ENCODE assay signal across 12 cellular contexts in genomic region chr7:155381852-155382801, GRCh38.
DNase-seq lines count a peak whose midpoint lies in the region; ATAC-seq and TF ChIP-seq lines count a peak whose summit lies in the region.
"Had no signal": no experiment of that assay in that cellular context is flagged by ENCODE, and none has a peak within 500 bp of the region (broad histone marks: within the 10 kb centered on the region; RNA-seq: fewer than 3 reads in every experiment).

No MANE protein-coding gene starts in this region.

- H4K8ac ChIP-seq in mesenchymal stem cell (ENCODE audit: low read length), result no peak overlapping the region

- H3K18ac ChIP-seq in mesenchymal stem cell (ENCODE audit: low read depth in 1 of 2, low read length in 2 of 2), result no peak overlapping the region

- H3K4me3 ChIP-seq in mesenchymal stem cell (ENCODE audit: insufficient read depth in 1 of 2, low read depth in 1 of 2, low read length in 2 of 2), result peak overlapping the region; percentile 49 to 66
- peak overlapping the region in 4 of 5 donors; percentile 29 to 65 (median 55) for H3K4me3 ChIP-seq in subcutaneous abdominal adipose tissue (ENCODE audit: low read depth in 1 of 5, low read length in 5 of 5)
- H3K4me3 ChIP-seq in SJCRH30, result no peak overlapping the region

- no peak for TF ChIP-seq CTCF in brain (conservative IDR thresholded peaks at IDR 0.05)

- H3K4me3 Mint-ChIP-seq in activated T-cell treated with anti-CD3 and anti-CD28 coated beads, Interleukin-2, amount 50 U/mL, for 24 hours, result peak overlapping the region; percentile 23
- H3K4me3 Mint-ChIP-seq in activated T-cell treated with anti-CD3 and anti-CD28 coated beads, Interleukin-2, amount 50 U/mL, for 72 hours, result peak overlapping the region in 1 of 2 donors; percentile 23
- peak overlapping the region; percentile 84 to 91 (median 86) for H3K4me3 Mint-ChIP-seq in brain
- H3K4me3 Mint-ChIP-seq: activated naive CD8-positive, alpha-beta T cell treated with anti-CD3 and anti-CD28 coated beads, Interleukin-2, amount 10 ng/mL, durations not matched to agents 7 days and 5 days had no signal

- peak overlapping the region in 1 of 2 experiments; percentile 19 for H3K14ac ChIP-seq in mesenchymal stem cell (ENCODE audit: low read length in 2 of 2)

- no peak for ATAC-seq in activated T-cell treated with anti-CD3 and anti-CD28 coated beads, Interleukin-2, amount 50 U/mL, for 72 hours (replicated peaks in 1 of 2)

- H3K36me3 ChIP-seq in mesenchymal stem cell (ENCODE audit: control insufficient read depth in 1 of 2, insufficient read depth in 2 of 2, low read depth in 1 of 2, low read length in 2 of 2) (no peaks in the 10 kb centered on the region), subcutaneous abdominal adipose tissue (ENCODE audit: control insufficient read depth in 5 of 5, insufficient read depth in 5 of 5, low read length in 5 of 5) (no peaks in the 10 kb centered on the region), SJCRH30 (no peaks in the 10 kb centered on the region)

- H3K9ac ChIP-seq in mesenchymal stem cell (ENCODE audit: low read length), result no peak overlapping the region
- H3K9ac ChIP-seq in subcutaneous abdominal adipose tissue (ENCODE audit: low read length in 5 of 5), result no peak overlapping the region

- DNase-seq in activated T-cell treated with anti-CD3 and anti-CD28 coated beads, Interleukin-2, amount 50 U/mL, for 24 hours, result no peak
- DNase-seq in activated T-cell treated with anti-CD3 and anti-CD28 coated beads, Interleukin-2, amount 50 U/mL, for 72 hours, result no peak
- no peak for DNase-seq in mesenchymal stem cell
- no peak for DNase-seq in T1000 (lab: John Stamatoyannopoulos, UW)
- DNase-seq in DMS114 treated with DMSO at 0.1 percent for 48 hours (lab: John Stamatoyannopoulos, UW; ENCODE audit: unreplicated experiment), result no peak
- no peak for DNase-seq in SJCRH30
- DNase-seq: activated naive CD8-positive, alpha-beta T cell treated with anti-CD3 and anti-CD28 coated beads, Interleukin-2, amount 10 ng/mL, durations not matched to agents 7 days and 5 days; AML-193; NCI-H1436; T-helper 1 cell had no signal

- H3K36me3 Mint-ChIP-seq in activated T-cell treated with anti-CD3 and anti-CD28 coated beads, Interleukin-2, amount 50 U/mL, for 24 hours (ENCODE audit: low read depth), result no peaks in the 10 kb centered on the region
- H3K36me3 Mint-ChIP-seq in activated T-cell treated with anti-CD3 and anti-CD28 coated beads, Interleukin-2, amount 50 U/mL, for 72 hours (ENCODE audit: insufficient read depth in 2 of 2), result peaks cover 0 to 2% of the 10 kb centered on the region in 2 donors
- H3K36me3 Mint-ChIP-seq in brain, result no peaks in the 10 kb centered on the region
- H3K36me3 Mint-ChIP-seq: activated naive CD8-positive, alpha-beta T cell treated with anti-CD3 and anti-CD28 coated beads, Interleukin-2, amount 10 ng/mL, durations not matched to agents 7 days and 5 days had no signal

- no peaks in the 10 kb centered on the region for H3K79me1 ChIP-seq in mesenchymal stem cell (replicated peaks; ENCODE audit: low read length, poor library complexity, severe bottlenecking)

- no peak overlapping the region for H2BK12ac ChIP-seq in mesenchymal stem cell (ENCODE audit: low read length in 2 of 2)

- peaks cover 91% of the 10 kb centered on the region for H3K27me3 Mint-ChIP-seq in activated T-cell treated with anti-CD3 and anti-CD28 coated beads, Interleukin-2, amount 50 U/mL, for 24 hours
- H3K27me3 Mint-ChIP-seq in activated T-cell treated with anti-CD3 and anti-CD28 coated beads, Interleukin-2, amount 50 U/mL, for 72 hours (ENCODE audit: low read depth), result peaks cover 87% of the 10 kb centered on the region
- peaks cover 99% of the 10 kb centered on the region for H3K27me3 Mint-ChIP-seq in brain

- peak overlapping the region; percentile 55 for H3K4me2 ChIP-seq in mesenchymal stem cell (ENCODE audit: low read length, poor library complexity, severe bottlenecking)

- no peaks in the 10 kb centered on the region for H3K9me3 ChIP-seq in mesenchymal stem cell (ENCODE audit: control insufficient read depth, low read length)
- H3K9me3 ChIP-seq in subcutaneous abdominal adipose tissue (ENCODE audit: control insufficient read depth in 5 of 5, low read length in 5 of 5), result no peaks in the 10 kb centered on the region
- H3K9me3 ChIP-seq in SJCRH30 (replicated peaks), result no peaks in the 10 kb centered on the region

- no peak overlapping the region for H2BK5ac ChIP-seq in mesenchymal stem cell (ENCODE audit: low read depth, low read length, poor library complexity, severe bottlenecking)

- WGBS in mesenchymal stem cell, result 10% methylated on average over 72 of the region's 75 CpGs

- H3K27me3 ChIP-seq in mesenchymal stem cell (ENCODE audit: control insufficient read depth in 1 of 2, insufficient read depth in 1 of 2, low read length in 2 of 2) (peaks cover 91 to 93% of the 10 kb centered on the region in 2 experiments), subcutaneous abdominal adipose tissue (ENCODE audit: control insufficient read depth in 5 of 5, insufficient read depth in 4 of 5, low read length in 5 of 5) (peaks cover 67 to 92% (median 88%) of the 10 kb centered on the region in 5 donors), SJCRH30 (peaks cover 31% of the 10 kb centered on the region)

- peaks cover 22% of the 10 kb centered on the region for H3K4me1 Mint-ChIP-seq in activated T-cell treated with anti-CD3 and anti-CD28 coated beads, Interleukin-2, amount 50 U/mL, for 24 hours (ENCODE audit: low read depth)
- H3K4me1 Mint-ChIP-seq in activated T-cell treated with anti-CD3 and anti-CD28 coated beads, Interleukin-2, amount 50 U/mL, for 72 hours (ENCODE audit: low read depth), result peaks cover 25% of the 10 kb centered on the region
- peaks cover 20% of the 10 kb centered on the region for H3K4me1 Mint-ChIP-seq in brain

- H4K91ac ChIP-seq in mesenchymal stem cell (ENCODE audit: low read length), result no peak overlapping the region

- no peak overlapping the region for H3K4ac ChIP-seq in mesenchymal stem cell (ENCODE audit: low read depth in 1 of 2, low read length in 2 of 2)

- H3K9me3 Mint-ChIP-seq in activated T-cell treated with anti-CD3 and anti-CD28 coated beads, Interleukin-2, amount 50 U/mL, for 24 hours, result no peaks in the 10 kb centered on the region
- no peaks in the 10 kb centered on the region for H3K9me3 Mint-ChIP-seq in activated T-cell treated with anti-CD3 and anti-CD28 coated beads, Interleukin-2, amount 50 U/mL, for 72 hours
- peaks cover 0 to 4% (median 0%) of the 10 kb centered on the region in 5 experiments for H3K9me3 Mint-ChIP-seq in brain
- H3K9me3 Mint-ChIP-seq: activated naive CD8-positive, alpha-beta T cell treated with anti-CD3 and anti-CD28 coated beads, Interleukin-2, amount 10 ng/mL, durations not matched to agents 7 days and 5 days had no signal

- no peak overlapping the region for H2AK5ac ChIP-seq in mesenchymal stem cell (ENCODE audit: low read length, severe bottlenecking)

- H3K27ac ChIP-seq in mesenchymal stem cell (ENCODE audit: low read length, poor library complexity, severe bottlenecking) (no peak overlapping the region), subcutaneous abdominal adipose tissue (ENCODE audit: low read depth, low read length) (no peak overlapping the region), SJCRH30 (no peak overlapping the region)

- H2BK15ac ChIP-seq in mesenchymal stem cell (ENCODE audit: low read depth, poor library complexity, severe bottlenecking), result no peak overlapping the region

- H3K4me1 ChIP-seq in mesenchymal stem cell (ENCODE audit: control insufficient read depth, insufficient read depth, low read depth, low read length) (peaks cover 27% of the 10 kb centered on the region), subcutaneous abdominal adipose tissue (ENCODE audit: control insufficient read depth in 5 of 5, insufficient read depth in 5 of 5, low read length in 5 of 5) (peaks cover 0 to 32% (median 25%) of the 10 kb centered on the region in 5 donors), SJCRH30 (no peaks in the 10 kb centered on the region)

- peak overlapping the region in 1 of 2 experiments; percentile 6 for H3K23ac ChIP-seq in mesenchymal stem cell (ENCODE audit: low read length in 2 of 2)

- H2AFZ ChIP-seq in mesenchymal stem cell (ENCODE audit: low read depth, low read length), result no peak overlapping the region

- H3K27ac Mint-ChIP-seq in activated T-cell treated with anti-CD3 and anti-CD28 coated beads, Interleukin-2, amount 50 U/mL, for 24 hours, result no peak overlapping the region
- H3K27ac Mint-ChIP-seq in activated T-cell treated with anti-CD3 and anti-CD28 coated beads, Interleukin-2, amount 50 U/mL, for 72 hours, result no peak overlapping the region
- peak overlapping the region in 1 of 5 experiments; percentile 55 for H3K27ac Mint-ChIP-seq in brain
- H3K27ac Mint-ChIP-seq: activated naive CD8-positive, alpha-beta T cell treated with anti-CD3 and anti-CD28 coated beads, Interleukin-2, amount 10 ng/mL, durations not matched to agents 7 days and 5 days had no signal

- no peak overlapping the region for H2BK120ac ChIP-seq in mesenchymal stem cell (ENCODE audit: low read depth, low read length)
